1 cellular context compared by ENCODE assay signal in genomic region chr7:80225361-80225760, GRCh38.
TF ChIP-seq lines count a peak whose summit lies in the region.

No MANE protein-coding gene starts in this region.

TF ChIP-seq in GM23338, 12 proteins besides CTCF, POLR2A, EP300 and RAD21 (continued from another document):
- TF ChIP-seq ZNF462 (CRISPR knock-in tag; IDR thresholded peaks at IDR 0.05) (no peak), ZNF331 (CRISPR knock-in tag; IDR thresholded peaks at IDR 0.05; ENCODE audit: low read depth) (no peak), EZH2phosphoT487 (IDR thresholded peaks at IDR 0.05; ENCODE audit: unreplicated experiment) (no peak), REST (IDR thresholded peaks at IDR 0.05; ENCODE audit: unreplicated experiment) (no peak), STAT1 (IDR thresholded peaks at IDR 0.05; ENCODE audit: unreplicated experiment) (no peak), NANOG (IDR thresholded peaks at IDR 0.05; ENCODE audit: borderline replicate concordance) (no peak), EZH2 (IDR thresholded peaks at IDR 0.05; ENCODE audit: low read depth, unreplicated experiment) (no peak)
